Comparison of ENCODE assay signal across 20 cellular contexts in the genomic region with DNA sequence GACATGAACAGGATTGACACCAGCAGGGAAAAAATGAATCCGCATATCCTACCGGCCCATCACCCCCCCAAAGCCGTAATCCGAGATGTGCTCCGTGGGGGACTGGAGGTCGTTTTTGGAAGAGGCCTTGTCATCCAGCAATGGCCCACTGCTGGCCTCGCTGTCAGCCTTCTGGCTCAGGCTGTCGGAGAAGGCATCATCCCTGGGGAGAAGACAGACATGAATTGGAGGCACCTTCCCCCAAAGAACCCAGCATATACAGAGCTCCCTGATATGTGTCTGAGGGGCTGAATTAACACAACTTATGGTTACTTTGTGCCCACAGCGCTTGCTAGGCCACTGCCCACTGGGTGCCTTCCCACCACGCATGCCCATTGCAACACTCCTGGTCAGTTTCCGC. TPM values are rescaled to one million over a fixed set of nuclear protein-coding genes. Genes with fewer than 3 reads are reported as not detected.
DNase-seq lines count a peak whose midpoint lies in the region; ATAC-seq and TF ChIP-seq lines count a peak whose summit lies in the region.
"Had no signal": no experiment of that assay in that cellular context is flagged by ENCODE, and none has a peak within 500 bp of the region (broad histone marks: within the 10 kb centered on the region; RNA-seq: fewer than 3 reads in every experiment).

No MANE protein-coding gene starts in this region.

- H3K14ac ChIP-seq in neuronal stem cell (ENCODE audit: low read length) (no peak overlapping the region), trophoblast cell (ENCODE audit: low read length) (no peak overlapping the region)

- WGBS in neuronal stem cell (ENCODE audit: extremely low coverage in 2 of 2, insufficient read length in 2 of 2, insufficient replicate concordance in 1 of 2), 2 donors = no CpG with 5 or more reads among the region's 11 CpGs
- WGBS in trophoblast cell (ENCODE audit: extremely low coverage, insufficient coverage, insufficient read length) = no CpG with 5 or more reads among the region's 11 CpGs

- H3K23ac ChIP-seq in neuronal stem cell (ENCODE audit: low read depth, low read length, poor library complexity) = no peak overlapping the region
- H3K23ac ChIP-seq in trophoblast cell (ENCODE audit: low read length) = no peak overlapping the region

- no peak overlapping the region for H3K27ac Mint-ChIP-seq in glutamatergic neuron (ENCODE audit: unreplicated experiment)
- H3K27ac Mint-ChIP-seq: B cell; CD4-positive, alpha-beta T cell; CD8-positive, alpha-beta T cell had no signal

- no peak overlapping the region for H2BK15ac ChIP-seq in neuronal stem cell (ENCODE audit: low read length)

- intact Hi-C loops in Right ventricle myocardium inferior (cut with DNase I) = no loop called here

- H3K27ac ChIP-seq in right atrium auricular region (no peak overlapping the region), neuronal stem cell (replicated peaks; ENCODE audit: low read length) (no peak overlapping the region), trophoblast cell (ENCODE audit: low read depth, low read length) (no peak overlapping the region)
- H3K27ac ChIP-seq: 22Rv1; A549; BLaER1 treated with 17β-estradiol and CSF1 and Interleukin-3, amounts not matched to agents 10 nM and 100 nM; C4-2B had no signal

- peaks cover 5% of the 10 kb centered on the region for H3K79me2 ChIP-seq in trophoblast cell (ENCODE audit: control insufficient read depth, insufficient read depth, low read length, poor library complexity)

- H3K4me1 ChIP-seq in right atrium auricular region (peaks cover 0 to 11% of the 10 kb centered on the region in 2 donors), neuronal stem cell (ENCODE audit: control insufficient read depth in 2 of 2, insufficient read depth in 1 of 2, low read depth in 1 of 2, low read length in 2 of 2) (peaks cover 8 to 9% of the 10 kb centered on the region in 2 donors), trophoblast cell (ENCODE audit: control insufficient read depth in 1 of 2, insufficient read depth in 2 of 2, low read length in 2 of 2) (peaks cover 7 to 34% of the 10 kb centered on the region in 2 experiments)
- H3K4me1 ChIP-seq: A549, Caco-2 had no signal

- H3K18ac ChIP-seq in neuronal stem cell (ENCODE audit: low read length) (no peak overlapping the region), trophoblast cell (ENCODE audit: low read length) (no peak overlapping the region)

- peaks cover 47% of the 10 kb centered on the region for H3K4me1 Mint-ChIP-seq in glutamatergic neuron (ENCODE audit: low read depth, unreplicated experiment)

- no peak for TF ChIP-seq CTCF in right atrium auricular region (IDR thresholded peaks at IDR 0.05)
- no peak for TF ChIP-seq CTCF in glutamatergic neuron (IDR thresholded peaks at IDR 0.05; ENCODE audit: partially characterized antibody, unreplicated experiment)

- DNase-seq in right atrium auricular region (ENCODE audit: low spot score) = peak; percentile 11
- DNase-seq in Right ventricle myocardium inferior (ENCODE audit: missing footprints) = no peak
- peak; percentile 41 for DNase-seq in glutamatergic neuron
- DNase-seq in neuronal stem cell (ENCODE audit: low spot score) = no peak
- DNase-seq in trophoblast cell = no peak
- no peak for DNase-seq in NCI-H345 (lab: John Stamatoyannopoulos, UW)
- DNase-seq in T-helper 1 cell = no peak
- no peak for DNase-seq in activated CD8-positive, alpha-beta memory T cell treated with anti-CD3 and anti-CD28 coated beads, Interleukin-2, amount 50 U/mL, for 48 hours
- DNase-seq: AML-193; Caco-2; Calu3; CD4-positive, alpha-beta T cell; CD8-positive, alpha-beta T cell; DMS79 treated with DMSO at 0.1 percent for 48 hours; GF-D8 had no signal

- H3K9me3 ChIP-seq in right atrium auricular region = no peaks in the 10 kb centered on the region
- H3K9me3 ChIP-seq in neuronal stem cell (replicated peaks in 1 of 2; ENCODE audit: control insufficient read depth in 2 of 2, insufficient read depth in 1 of 2, low read depth in 1 of 2, low read length in 2 of 2) = peaks cover 0 to 2% of the 10 kb centered on the region in 2 donors
- no peaks in the 10 kb centered on the region for H3K9me3 ChIP-seq in trophoblast cell (ENCODE audit: insufficient read depth, low read depth, low read length)
- H3K9me3 ChIP-seq: A549; BLaER1 treated with 17β-estradiol and CSF1 and Interleukin-3, amounts not matched to agents 10 nM and 100 nM; Caco-2 had no signal

- H3K4me3 ChIP-seq in right atrium auricular region (no peak overlapping the region), neuronal stem cell (ENCODE audit: low read length in 2 of 2) (no peak overlapping the region), trophoblast cell (ENCODE audit: low read depth, low read length) (no peak overlapping the region)
- H3K4me3 ChIP-seq: A549; BLaER1 treated with 17β-estradiol and CSF1 and Interleukin-3, amounts not matched to agents 10 nM and 100 nM had no signal

- no peaks in the 10 kb centered on the region for H3K36me3 ChIP-seq in right atrium auricular region
- peaks cover 0 to 83% of the 10 kb centered on the region in 2 donors for H3K36me3 ChIP-seq in neuronal stem cell (replicated peaks in 1 of 2; ENCODE audit: control insufficient read depth in 2 of 2, insufficient read depth in 2 of 2, low read length in 2 of 2)
- H3K36me3 ChIP-seq in trophoblast cell (ENCODE audit: control insufficient read depth in 1 of 2, insufficient read depth in 2 of 2, low read length in 2 of 2) = no peaks in the 10 kb centered on the region

- no peak overlapping the region for H3K9ac ChIP-seq in neuronal stem cell (ENCODE audit: low read depth, low read length, poor library complexity)
- H3K9ac ChIP-seq in trophoblast cell (ENCODE audit: low read length) = no peak overlapping the region
- H3K9ac ChIP-seq: BLaER1 treated with 17β-estradiol and CSF1 and Interleukin-3, amounts not matched to agents 10 nM and 100 nM had no signal

- no peak for ATAC-seq in Right ventricle myocardium inferior
- ATAC-seq: A549; CD8-positive, alpha-beta T cell had no signal

- no peak overlapping the region for H2BK12ac ChIP-seq in neuronal stem cell (ENCODE audit: low read length)
- no peak overlapping the region for H2BK12ac ChIP-seq in trophoblast cell (ENCODE audit: low read length)

- H3K79me1 ChIP-seq in neuronal stem cell (ENCODE audit: low read depth, low read length) (no peaks in the 10 kb centered on the region), trophoblast cell (ENCODE audit: low read length) (peaks cover 19% of the 10 kb centered on the region)

- H3K4me3 Mint-ChIP-seq in glutamatergic neuron (ENCODE audit: unreplicated experiment) = no peak overlapping the region
- H3K4me3 Mint-ChIP-seq: B cell; CD4-positive, alpha-beta T cell; CD8-positive, alpha-beta T cell had no signal

- H3K36me3 Mint-ChIP-seq in glutamatergic neuron (ENCODE audit: unreplicated experiment) = no peaks in the 10 kb centered on the region
- H3K36me3 Mint-ChIP-seq: CD8-positive, alpha-beta T cell had no signal

- H4K12ac ChIP-seq in trophoblast cell (ENCODE audit: low read depth, low read length) = no peak overlapping the region

- H3K27me3 ChIP-seq in right atrium auricular region = no peaks in the 10 kb centered on the region
- no peaks in the 10 kb centered on the region for H3K27me3 ChIP-seq in neuronal stem cell (ENCODE audit: control insufficient read depth in 3 of 3, insufficient read depth in 3 of 3, low read depth in 1 of 3, low read length in 3 of 3)
- H3K27me3 ChIP-seq in trophoblast cell (ENCODE audit: insufficient read depth, low read length) = no peaks in the 10 kb centered on the region
- H3K27me3 ChIP-seq: BLaER1 treated with 17β-estradiol and CSF1 and Interleukin-3, amounts not matched to agents 10 nM and 100 nM had no signal

- H4K91ac ChIP-seq in neuronal stem cell (ENCODE audit: low read depth, low read length, poor library complexity) (no peak overlapping the region), trophoblast cell (ENCODE audit: low read depth, low read length) (peak overlapping the region; percentile 48)

- no peak overlapping the region for H2AFZ ChIP-seq in neuronal stem cell (ENCODE audit: low read length)
- H2AFZ ChIP-seq in trophoblast cell (ENCODE audit: insufficient read depth, low read length, poor library complexity) = no peak overlapping the region

- peaks cover 7% of the 10 kb centered on the region for H3K9me3 Mint-ChIP-seq in glutamatergic neuron (ENCODE audit: unreplicated experiment)
- H3K9me3 Mint-ChIP-seq: CD4-positive, alpha-beta T cell; CD8-positive, alpha-beta T cell had no signal

- H3K27me3 Mint-ChIP-seq in glutamatergic neuron (ENCODE audit: unreplicated experiment) = peaks cover 10% of the 10 kb centered on the region
- H3K27me3 Mint-ChIP-seq: CD4-positive, alpha-beta T cell had no signal

- H2BK120ac ChIP-seq in neuronal stem cell (ENCODE audit: low read depth, low read length) = peak overlapping the region; percentile 26
- no peak overlapping the region for H2BK120ac ChIP-seq in trophoblast cell (ENCODE audit: insufficient read depth, low read length, poor library complexity)

- H3K4me2 ChIP-seq in neuronal stem cell (ENCODE audit: insufficient read depth, low read length, poor library complexity, severe bottlenecking) = no peak overlapping the region
- H3K4me2 ChIP-seq in trophoblast cell (ENCODE audit: low read length) = no peak overlapping the region
- H3K4me2 ChIP-seq: A549; BLaER1 treated with 17β-estradiol and CSF1 and Interleukin-3, amounts not matched to agents 10 nM and 100 nM had no signal

- H4K8ac ChIP-seq in neuronal stem cell (ENCODE audit: low read depth, low read length) (no peak overlapping the region), trophoblast cell (ENCODE audit: low read depth, low read length) (no peak overlapping the region)

- H2BK5ac ChIP-seq in neuronal stem cell (ENCODE audit: low read length) = no peak overlapping the region
- H2BK5ac ChIP-seq in trophoblast cell (ENCODE audit: low read depth, low read length, poor library complexity) = no peak overlapping the region

- peak overlapping the region; percentile 47 for H2AK5ac ChIP-seq in neuronal stem cell (ENCODE audit: low read depth, low read length)
- no peak overlapping the region for H2AK5ac ChIP-seq in trophoblast cell (ENCODE audit: low read length)

- no peak overlapping the region for H3K4ac ChIP-seq in neuronal stem cell (ENCODE audit: low read length)
- no peak overlapping the region for H3K4ac ChIP-seq in trophoblast cell (ENCODE audit: low read depth, low read length)

RNA-seq across cellular contexts. Expression of a gene that starts 29.6 kb away (rescaled TPM):
- total RNA-seq in right atrium auricular region = 1 to 10 TPM; 2.4 to 3.6 TPM
- total RNA-seq in Right ventricle myocardium inferior = 7.5 TPM
- total RNA-seq in glutamatergic neuron (ENCODE audit: unreplicated experiment) = 11.9 TPM
- 11.9 TPM for polyA plus RNA-seq in neuronal stem cell (2013, experiment 1 of 2)
- polyA plus RNA-seq in neuronal stem cell (2013, experiment 2 of 2) = 11.7 TPM
- polyA plus RNA-seq in trophoblast cell (2013) = 12.2 and 12.7 TPM in 2 replicates

Comparison
In these comparisons a context has a peak if more than half of its experiments do, and no peak if none do; other contexts are left out.
1. DNase-seq: peak in right atrium auricular region (single experiment) and glutamatergic neuron (single experiment); none in Right ventricle myocardium inferior (single experiment), neuronal stem cell (single experiment), trophoblast cell (0 of 2), NCI-H345 (single experiment), T-helper 1 cell (0 of 5) and activated CD8-positive, alpha-beta memory T cell treated with anti-CD3 and anti-CD28 coated beads, Interleukin-2, amount 50 U/mL, for 48 hours (single experiment).